Comparison of ENCODE assay signal across 8 cellular contexts in the genomic region with DNA sequence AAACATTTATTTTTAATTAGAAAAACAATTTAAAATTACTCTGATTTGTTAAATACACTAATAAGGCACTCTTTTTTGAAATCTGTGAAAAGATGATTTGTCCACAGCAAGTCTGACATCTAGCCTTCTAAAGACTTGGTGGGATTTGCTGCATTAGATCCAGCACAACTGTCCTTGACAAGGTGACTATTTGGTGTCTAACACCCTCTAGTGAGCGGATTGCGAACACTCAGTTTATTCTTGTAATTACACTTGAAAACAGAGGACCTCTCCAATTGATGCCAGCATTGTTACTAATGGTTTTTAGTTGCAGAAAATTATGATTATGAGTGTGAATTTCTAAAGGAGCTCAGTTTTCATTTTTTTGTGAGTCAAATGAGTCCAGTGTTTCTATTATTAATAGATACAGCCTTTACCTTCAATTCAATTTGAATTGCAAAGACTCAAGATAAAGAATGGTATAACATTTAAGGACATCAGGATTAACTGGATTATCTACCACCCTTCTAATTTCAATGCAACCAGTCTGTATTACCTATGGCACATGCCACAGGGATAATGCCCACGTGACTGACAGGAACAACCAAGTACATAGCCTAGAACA. TPM values are rescaled to one million over a fixed set of nuclear protein-coding genes. Genes with fewer than 3 reads are reported as not detected.
DNase-seq lines count a peak whose midpoint lies in the region; ATAC-seq and TF ChIP-seq lines count a peak whose summit lies in the region.

No MANE protein-coding gene starts in this region.

- TF ChIP-seq CTCF in PC-3 (conservative IDR thresholded peaks at IDR 0.05; ENCODE audit: low read depth, low read length) = peak; percentile 92
- peak; percentile 91 for TF ChIP-seq CTCF in endodermal cell (conservative IDR thresholded peaks at IDR 0.05)

- no peaks in the 10 kb centered on the region for H3K4me1 Mint-ChIP-seq in activated naive CD4-positive, alpha-beta T cell treated with anti-CD3 and anti-CD28 coated beads for 36 hours (ENCODE audit: low read depth)
- H3K4me1 Mint-ChIP-seq in endodermal cell (peaks cover 22% of the 10 kb centered on the region), memory B cell (no peaks in the 10 kb centered on the region)

- no peaks in the 10 kb centered on the region for H3K9me2 ChIP-seq in PC-3 (replicated peaks; ENCODE audit: low read length)

- no TSS peak for BruUV-seq in PC-3 (replicated peaks; lab: Mats Ljungman, UMichigan)

- intact Hi-C loops in activated naive CD4-positive, alpha-beta T cell treated with anti-CD3 and anti-CD28 coated beads for 36 hours (cut with micrococcal nuclease) = loop anchor here (1.0 kb wide), 2 partner anchors 564 to 988 kb away; no protein-coding TSS in a partner anchor
- intact Hi-C loops in PC-3 (cut with micrococcal nuclease) = loop anchor here (1.0 to 2.0 kb wide), 6 partner anchors 143 to 988 kb away; partner anchors contain the start of gene MME

- H3K9ac ChIP-seq in PC-3 (ENCODE audit: low read length) = no peak overlapping the region
- H3K9ac ChIP-seq in endodermal cell (ENCODE audit: extremely low read depth, low read length, poor library complexity, severe bottlenecking) = no peak overlapping the region

- H4K20me1 ChIP-seq in PC-3 (ENCODE audit: low read length) = no peaks in the 10 kb centered on the region

- no peak overlapping the region for H3K4me3 Mint-ChIP-seq in activated naive CD4-positive, alpha-beta T cell treated with anti-CD3 and anti-CD28 coated beads for 36 hours
- H3K4me3 Mint-ChIP-seq in endodermal cell (no peak overlapping the region), memory B cell (no peak overlapping the region)

- no peaks in the 10 kb centered on the region for H3K36me3 Mint-ChIP-seq in activated naive CD4-positive, alpha-beta T cell treated with anti-CD3 and anti-CD28 coated beads for 36 hours (ENCODE audit: low read depth)
- H3K36me3 Mint-ChIP-seq in endodermal cell (ENCODE audit: low read depth) (no peaks in the 10 kb centered on the region), memory B cell (no peaks in the 10 kb centered on the region)

- H3K4me1 ChIP-seq in PC-3 (ENCODE audit: insufficient read depth, low read length) = no peaks in the 10 kb centered on the region
- H3K4me1 ChIP-seq in endodermal cell (ENCODE audit: control insufficient read depth, insufficient read depth, low read length) = peaks cover 5% of the 10 kb centered on the region

- H3K36me3 ChIP-seq in PC-3 (ENCODE audit: low read depth, low read length) (no peaks in the 10 kb centered on the region), endodermal cell (ENCODE audit: control insufficient read depth, insufficient read depth, low read length) (no peaks in the 10 kb centered on the region)

- H3K4me2 ChIP-seq in PC-3 (ENCODE audit: low read length) = no peak overlapping the region

- H3K27me3 Mint-ChIP-seq in activated naive CD4-positive, alpha-beta T cell treated with anti-CD3 and anti-CD28 coated beads for 36 hours (ENCODE audit: low read depth) = no peaks in the 10 kb centered on the region
- no peaks in the 10 kb centered on the region for H3K27me3 Mint-ChIP-seq in endodermal cell (ENCODE audit: insufficient read depth)
- H3K27me3 Mint-ChIP-seq in memory B cell = no peaks in the 10 kb centered on the region

- no peaks in the 10 kb centered on the region for H3K9me3 ChIP-seq in PC-3 (ENCODE audit: low read length)
- no peaks in the 10 kb centered on the region for H3K9me3 ChIP-seq in endodermal cell (ENCODE audit: control insufficient read depth, low read length)

- no peaks in the 10 kb centered on the region for H3F3A ChIP-seq in PC-3 (ENCODE audit: low read length, unreplicated experiment)

- H3K4me3 ChIP-seq in PC-3 (ENCODE audit: low read length) (no peak overlapping the region), endodermal cell (ENCODE audit: low read length) (no peak overlapping the region)

- WGBS in endodermal cell (ENCODE audit: insufficient coverage in 1 of 2, insufficient read length in 1 of 2), 2 experiments = 0 to 15% methylated on average over 2 to 3 of the region's 3 CpGs

- DNase-seq in activated naive CD4-positive, alpha-beta T cell treated with anti-CD3 and anti-CD28 coated beads for 36 hours = peak; percentile 47
- no peak for DNase-seq in activated naive CD4-positive, alpha-beta T cell treated with anti-CD3 and anti-CD28 coated beads, Interleukin-2, amount 50 U/mL, for 16 hours
- DNase-seq in H4 (ENCODE audit: low spot score) (peak; percentile 86), LHCN-M2 (ENCODE audit: low read depth) (peak; percentile 84), PC-3 (peak; percentile 86), endodermal cell (peak; percentile 77), memory B cell (ENCODE audit: low spot score in 2 of 2) (peak in 1 of 2 donors; percentile 14)
- DNase-seq in stimulated activated naive CD8-positive, alpha-beta T cell treated with anti-CD3 and anti-CD28 coated beads, Interleukin-15, Interleukin-2, amounts not matched to agents 100 U/mL and 50 U/mL, for 24 hours = no peak

- H3K9me3 Mint-ChIP-seq in activated naive CD4-positive, alpha-beta T cell treated with anti-CD3 and anti-CD28 coated beads for 36 hours = no peaks in the 10 kb centered on the region
- no peaks in the 10 kb centered on the region for H3K9me3 Mint-ChIP-seq in endodermal cell
- H3K9me3 Mint-ChIP-seq in memory B cell = no peaks in the 10 kb centered on the region

- no peaks in the 10 kb centered on the region for H3K27me3 ChIP-seq in PC-3 (ENCODE audit: low read length)
- H3K27me3 ChIP-seq in endodermal cell (ENCODE audit: control insufficient read depth, insufficient read depth, low read length, poor library complexity, severe bottlenecking) = no peaks in the 10 kb centered on the region

- CTCF ChIA-PET in activated naive CD4-positive, alpha-beta T cell treated with anti-CD3 and anti-CD28 coated beads for 36 hours (lab: Charles Lee) = interaction anchor here (0.7 kb wide), 1 partner anchor 347 kb away, joined by 3 read pairs; no protein-coding TSS in a partner anchor
- CTCF ChIA-PET in PC-3 (lab: Charles Lee) = no interaction called here

- ATAC-seq in PC-3 = peak; percentile 85
- ATAC-seq in memory B cell (ENCODE audit: low read depth) = peak; percentile 39
- ATAC-seq in stimulated activated naive CD8-positive, alpha-beta T cell treated with anti-CD3 and anti-CD28 coated beads, Interleukin-15, Interleukin-2, amounts not matched to agents 100 U/mL and 50 U/mL, for 24 hours = no peak

- no peak overlapping the region for H2AFZ ChIP-seq in PC-3 (ENCODE audit: low read length)

- H3K27ac Mint-ChIP-seq in activated naive CD4-positive, alpha-beta T cell treated with anti-CD3 and anti-CD28 coated beads for 36 hours = no peak overlapping the region
- H3K27ac Mint-ChIP-seq in endodermal cell (no peak overlapping the region), memory B cell (no peak overlapping the region)

- no peaks in the 10 kb centered on the region for H3K79me2 ChIP-seq in PC-3 (ENCODE audit: low read length)

- H3K27ac ChIP-seq in PC-3 (ENCODE audit: low read length) = no peak overlapping the region
- H3K27ac ChIP-seq in endodermal cell (ENCODE audit: low read depth, low read length) = no peak overlapping the region

- POLR2A ChIA-PET in PC-3 (lab: Charles Lee; ENCODE audit: unreplicated experiment) = no interaction called here

RNA-seq across cellular contexts. Expression of gene STRIT1, which starts 29.7 kb away (rescaled TPM):
- not detected for total RNA-seq in activated naive CD4-positive, alpha-beta T cell treated with anti-CD3 and anti-CD28 coated beads for 36 hours
- not detected in 2 replicates for total RNA-seq in H4 (2014; rRNA removed; shearing (Covaris generic))
- total RNA-seq in LHCN-M2 (2014; rRNA removed) = not detected in 2 replicates
- not detected for polyA plus RNA-seq in LHCN-M2 (2012)
- total RNA-seq in PC-3 (2014; rRNA removed) = not detected in 2 replicates
- not detected for total RNA-seq in endodermal cell
- not detected for polyA plus RNA-seq in endodermal cell (2013, experiment 1 of 2)
- not detected for polyA plus RNA-seq in endodermal cell (2013, experiment 2 of 2)

Comparison
In these comparisons a context has a peak if more than half of its experiments do, and no peak if none do; other contexts are left out.
1. DNase-seq: peak in activated naive CD4-positive, alpha-beta T cell treated with anti-CD3 and anti-CD28 coated beads for 36 hours (single experiment), H4 (single experiment), LHCN-M2 (single experiment), PC-3 (single experiment) and endodermal cell (single experiment); none in activated naive CD4-positive, alpha-beta T cell treated with anti-CD3 and anti-CD28 coated beads, Interleukin-2, amount 50 U/mL, for 16 hours (single experiment) and stimulated activated naive CD8-positive, alpha-beta T cell treated with anti-CD3 and anti-CD28 coated beads, Interleukin-15, Interleukin-2, amounts not matched to agents 100 U/mL and 50 U/mL, for 24 hours (single experiment).